ENCODE assay signal across 1 cellular context in genomic region chr4:102344955-102345794, GRCh38.
TF ChIP-seq lines count a peak whose summit lies in the region.

Gene SLC39A8, minus strand, starts transcription at chr4:102345482. Its CDS starts 820 bp downstream, at chr4:102344662.

TF ChIP-seq in K562, 482 proteins besides CTCF, POLR2A, EP300 and RAD21 (continued from another document and continues in another):
- TF ChIP-seq UBTF (IDR thresholded peaks at IDR 0.05; ENCODE audit: borderline replicate concordance in 1 of 2, low read depth in 2 of 2, low read length in 2 of 2) (peak in 1 of 2 experiments; percentile 85; a peak in 2 of 4 replicates), YY1 (IDR thresholded peaks at IDR 0.05; ENCODE audit: borderline replicate concordance in 1 of 3, control insufficient read depth in 1 of 3, extremely low read depth in 1 of 3, insufficient read depth in 3 of 3, insufficient read length in 1 of 3, insufficient replicate concordance in 2 of 3, low read depth in 1 of 3, low read length in 2 of 3) (peak in 2 of 3 experiments; percentile 11 to 45), HEY1 (CRISPR knock-in tag; IDR thresholded peaks at IDR 0.05; ENCODE audit: borderline replicate concordance) (no peak), PATZ1 (CRISPR knock-in tag; IDR thresholded peaks at IDR 0.05; ENCODE audit: borderline replicate concordance) (no peak), SAP30 (IDR thresholded peaks at IDR 0.05; ENCODE audit: borderline replicate concordance, insufficient read depth, low read depth, low read length, poor library complexity, severe bottlenecking) (peak; percentile 57), SIN3A (IDR thresholded peaks at IDR 0.05; ENCODE audit: borderline replicate concordance in 2 of 2, control insufficient read depth in 1 of 2, low read depth in 2 of 2, low read length in 2 of 2) (peak; percentile 71 to 81; a peak in 2 of 4 replicates), KDM1A (IDR thresholded peaks at IDR 0.05) (no peak), NCOA6 (IDR thresholded peaks at IDR 0.05) (peak; percentile 19; the same call in 1 of the 2 replicates), HMBOX1 (IDR thresholded peaks at IDR 0.05) (0 out of 2 replicates have a peak, but pooled peaks have one; percentile 6), FOXJ2 (tag; IDR thresholded peaks at IDR 0.05) (no peak), TAL1 (IDR thresholded peaks at IDR 0.05) (no peak), EP400 (IDR thresholded peaks at IDR 0.05) (peak; percentile 80), ZNF76 (CRISPR knock-in tag; IDR thresholded peaks at IDR 0.05; ENCODE audit: borderline replicate concordance) (no peak), PHF20 (IDR thresholded peaks at IDR 0.05; ENCODE audit: partially characterized antibody) (peak; percentile 42), RBM25 (IDR thresholded peaks at IDR 0.05; ENCODE audit: low read depth, low read length, severe bottlenecking) (no peak), RERE (CRISPR knock-in tag; IDR thresholded peaks at IDR 0.05; ENCODE audit: borderline replicate concordance) (no peak), E2F6 (IDR thresholded peaks at IDR 0.05; ENCODE audit: borderline replicate concordance in 1 of 2, extremely low read depth in 1 of 2, insufficient read depth in 1 of 2, insufficient read length in 1 of 2, low read depth in 1 of 2, low read length in 1 of 2, poor library complexity in 1 of 2, severe bottlenecking in 1 of 2) (peak; percentile 94 to 97), ZNF217 (CRISPR knock-in tag; IDR thresholded peaks at IDR 0.05) (no peak), PHF8 (IDR thresholded peaks at IDR 0.05; ENCODE audit: borderline replicate concordance, low read length) (peak; percentile 12; the same call in 1 of the 2 replicates), LARP7 (IDR thresholded peaks at IDR 0.05) (no peak), ZFP1 (CRISPR knock-in tag; IDR thresholded peaks at IDR 0.05) (no peak), NR2C1 (IDR thresholded peaks at IDR 0.05) (peak; percentile 33; the same call in 1 of the 2 replicates), NR2C1 (tag; IDR thresholded peaks at IDR 0.05) (no peak), RAD51 (IDR thresholded peaks at IDR 0.05; ENCODE audit: borderline replicate concordance, low read depth) (peak; percentile 68), HDAC1 (IDR thresholded peaks at IDR 0.05) (peak in 1 of 2 experiments; percentile 92; a peak in 2 of 4 replicates), ZBTB43 (CRISPR knock-in tag; IDR thresholded peaks at IDR 0.05) (no peak), ZNF436 (CRISPR knock-in tag; IDR thresholded peaks at IDR 0.05) (no peak), HNRNPK (IDR thresholded peaks at IDR 0.05; ENCODE audit: low read depth, low read length, poor library complexity, severe bottlenecking) (no peak), ZNF584 (CRISPR knock-in tag; IDR thresholded peaks at IDR 0.05; ENCODE audit: low read depth) (no peak), NR3C1 (CRISPR knock-in tag; IDR thresholded peaks at IDR 0.05) (no peak), BHLHE40 (IDR thresholded peaks at IDR 0.05; ENCODE audit: low read length) (peak; percentile 78), PTRF (tag; IDR thresholded peaks at IDR 0.05) (no peak), FOXM1 (IDR thresholded peaks at IDR 0.05; ENCODE audit: low read depth) (0 out of 2 replicates have a peak, but pooled peaks have one; percentile 11), FOXM1 (CRISPR knock-in tag; IDR thresholded peaks at IDR 0.05; ENCODE audit: low read depth) (no peak), ZNF184 (CRISPR knock-in tag; IDR thresholded peaks at IDR 0.05) (no peak), CBX3 (IDR thresholded peaks at IDR 0.05; ENCODE audit: borderline replicate concordance in 1 of 2, low read length in 2 of 2) (peak in 1 of 2 experiments; percentile 8; a peak in 1 of 3 replicates), RBM17 (IDR thresholded peaks at IDR 0.05; ENCODE audit: borderline replicate concordance, low read depth, low read length) (no peak), TAF1 (IDR thresholded peaks at IDR 0.05; ENCODE audit: control insufficient read depth, extremely low read depth, insufficient read depth, low read length, severe bottlenecking) (no peak), JUN (IDR thresholded peaks at IDR 0.05; ENCODE audit: borderline replicate concordance, low read depth, low read length) (peak; percentile 60; the same call in 1 of the 2 replicates), JUN (CRISPR knock-in tag; IDR thresholded peaks at IDR 0.05; ENCODE audit: borderline replicate concordance) (no peak), ZFX (CRISPR knock-in tag; IDR thresholded peaks at IDR 0.05) (peak; percentile 57), SFPQ (IDR thresholded peaks at IDR 0.05; ENCODE audit: low read depth, low read length) (no peak), NEUROD1 (IDR thresholded peaks at IDR 0.05; ENCODE audit: borderline replicate concordance, low read depth, low read length, partially characterized antibody) (no peak)
